In the genomic region with DNA sequence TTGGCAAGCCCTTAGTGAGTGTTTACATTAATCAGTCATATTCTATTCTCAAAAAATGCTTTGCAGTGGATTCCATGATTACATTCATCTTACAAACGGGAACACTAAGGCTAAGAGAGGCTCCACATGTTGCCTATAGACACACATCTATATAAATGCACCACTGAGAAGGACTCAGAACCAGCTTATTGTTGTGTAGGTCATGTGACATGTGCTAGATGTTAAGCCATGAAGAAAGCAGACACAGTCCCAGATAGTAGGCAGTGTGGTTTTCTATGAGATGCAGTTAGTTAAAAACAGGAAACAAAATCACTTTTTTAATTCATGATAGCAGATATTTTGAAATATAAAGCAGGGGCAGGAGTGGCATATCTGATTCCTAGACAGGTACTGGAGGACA, we compare ENCODE assay signal across 1 cellular context.
TF ChIP-seq lines count a peak whose summit lies in the region.

No MANE protein-coding gene starts in this region.

TF ChIP-seq in K562, 482 proteins besides CTCF, POLR2A, EP300 and RAD21:
- no peak for TF ChIP-seq BCOR (IDR thresholded peaks at IDR 0.05)
- no peak for TF ChIP-seq PRMT5 (CRISPR knock-in tag; IDR thresholded peaks at IDR 0.05)
- no peak for TF ChIP-seq RBFOX2 (IDR thresholded peaks at IDR 0.05; ENCODE audit: low read depth, low read length)
- no peak for TF ChIP-seq GABPB1 (CRISPR knock-in tag; IDR thresholded peaks at IDR 0.05)
- TF ChIP-seq, protein P1, sequence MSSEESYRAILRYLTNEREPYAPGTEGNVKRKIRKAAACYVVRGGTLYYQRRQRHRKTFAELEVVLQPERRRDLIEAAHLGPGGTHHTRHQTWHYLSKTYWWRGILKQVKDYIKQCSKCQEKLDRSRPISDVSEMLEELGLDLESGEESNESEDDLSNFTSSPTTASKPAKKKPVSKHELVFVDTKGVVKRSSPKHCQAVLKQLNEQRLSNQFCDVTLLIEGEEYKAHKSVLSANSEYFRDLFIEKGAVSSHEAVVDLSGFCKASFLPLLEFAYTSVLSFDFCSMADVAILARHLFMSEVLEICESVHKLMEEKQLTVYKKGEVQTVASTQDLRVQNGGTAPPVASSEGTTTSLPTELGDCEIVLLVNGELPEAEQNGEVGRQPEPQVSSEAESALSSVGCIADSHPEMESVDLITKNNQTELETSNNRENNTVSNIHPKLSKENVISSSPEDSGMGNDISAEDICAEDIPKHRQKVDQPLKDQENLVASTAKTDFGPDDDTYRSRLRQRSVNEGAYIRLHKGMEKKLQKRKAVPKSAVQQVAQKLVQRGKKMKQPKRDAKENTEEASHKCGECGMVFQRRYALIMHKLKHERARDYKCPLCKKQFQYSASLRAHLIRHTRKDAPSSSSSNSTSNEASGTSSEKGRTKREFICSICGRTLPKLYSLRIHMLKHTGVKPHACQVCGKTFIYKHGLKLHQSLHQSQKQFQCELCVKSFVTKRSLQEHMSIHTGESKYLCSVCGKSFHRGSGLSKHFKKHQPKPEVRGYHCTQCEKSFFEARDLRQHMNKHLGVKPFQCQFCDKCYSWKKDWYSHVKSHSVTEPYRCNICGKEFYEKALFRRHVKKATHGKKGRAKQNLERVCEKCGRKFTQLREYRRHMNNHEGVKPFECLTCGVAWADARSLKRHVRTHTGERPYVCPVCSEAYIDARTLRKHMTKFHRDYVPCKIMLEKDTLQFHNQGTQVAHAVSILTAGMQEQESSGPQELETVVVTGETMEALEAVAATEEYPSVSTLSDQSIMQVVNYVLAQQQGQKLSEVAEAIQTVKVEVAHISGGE (CRISPR knock-in tag; IDR thresholded peaks at IDR 0.05), result no peak
- TF ChIP-seq TOE1 (IDR thresholded peaks at IDR 0.05; ENCODE audit: borderline replicate concordance), result peak; percentile 39; the same call in 1 of the 2 replicates
- no peak for TF ChIP-seq TOE1 (CRISPR knock-in tag; IDR thresholded peaks at IDR 0.05; ENCODE audit: borderline replicate concordance, low read depth)
- TF ChIP-seq ARHGAP35 (IDR thresholded peaks at IDR 0.05; ENCODE audit: partially characterized antibody), result no peak
- no peak for TF ChIP-seq ZNF431 (CRISPR knock-in tag; IDR thresholded peaks at IDR 0.05)
- TF ChIP-seq RAD51 (IDR thresholded peaks at IDR 0.05; ENCODE audit: borderline replicate concordance, low read depth), result peak; percentile 56; the same call in 1 of the 2 replicates
- TF ChIP-seq, protein P2, sequence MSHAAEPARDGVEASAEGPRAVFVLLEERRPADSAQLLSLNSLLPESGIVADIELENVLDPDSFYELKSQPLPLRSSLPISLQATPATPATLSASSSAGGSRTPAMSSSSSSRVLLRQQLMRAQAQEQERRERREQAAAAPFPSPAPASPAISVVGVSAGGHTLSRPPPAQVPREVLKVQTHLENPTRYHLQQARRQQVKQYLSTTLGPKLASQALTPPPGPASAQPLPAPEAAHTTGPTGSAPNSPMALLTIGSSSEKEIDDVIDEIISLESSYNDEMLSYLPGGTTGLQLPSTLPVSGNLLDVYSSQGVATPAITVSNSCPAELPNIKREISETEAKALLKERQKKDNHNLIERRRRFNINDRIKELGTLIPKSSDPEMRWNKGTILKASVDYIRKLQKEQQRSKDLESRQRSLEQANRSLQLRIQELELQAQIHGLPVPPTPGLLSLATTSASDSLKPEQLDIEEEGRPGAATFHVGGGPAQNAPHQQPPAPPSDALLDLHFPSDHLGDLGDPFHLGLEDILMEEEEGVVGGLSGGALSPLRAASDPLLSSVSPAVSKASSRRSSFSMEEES (CRISPR knock-in tag; IDR thresholded peaks at IDR 0.05), result peak; percentile 86
- TF ChIP-seq MTF1 (CRISPR knock-in tag; IDR thresholded peaks at IDR 0.05; ENCODE audit: borderline replicate concordance), result no peak
TF ChIP-seq in K562: peak in this region for 3.
